Comparison of ENCODE assay signal across 1 cellular context in genomic region chr14:75522919-75523318, GRCh38.
TF ChIP-seq lines count a peak whose summit lies in the region.

No MANE protein-coding gene starts in this region.

TF ChIP-seq in K562, 482 proteins besides CTCF, POLR2A, EP300 and RAD21:
- TF ChIP-seq RBM17 (IDR thresholded peaks at IDR 0.05; ENCODE audit: borderline replicate concordance, low read depth, low read length) = no peak
- no peak for TF ChIP-seq CUX1 (CRISPR knock-in tag; IDR thresholded peaks at IDR 0.05)
